Comparison of ENCODE assay signal across 8 cellular contexts in the genomic region with DNA sequence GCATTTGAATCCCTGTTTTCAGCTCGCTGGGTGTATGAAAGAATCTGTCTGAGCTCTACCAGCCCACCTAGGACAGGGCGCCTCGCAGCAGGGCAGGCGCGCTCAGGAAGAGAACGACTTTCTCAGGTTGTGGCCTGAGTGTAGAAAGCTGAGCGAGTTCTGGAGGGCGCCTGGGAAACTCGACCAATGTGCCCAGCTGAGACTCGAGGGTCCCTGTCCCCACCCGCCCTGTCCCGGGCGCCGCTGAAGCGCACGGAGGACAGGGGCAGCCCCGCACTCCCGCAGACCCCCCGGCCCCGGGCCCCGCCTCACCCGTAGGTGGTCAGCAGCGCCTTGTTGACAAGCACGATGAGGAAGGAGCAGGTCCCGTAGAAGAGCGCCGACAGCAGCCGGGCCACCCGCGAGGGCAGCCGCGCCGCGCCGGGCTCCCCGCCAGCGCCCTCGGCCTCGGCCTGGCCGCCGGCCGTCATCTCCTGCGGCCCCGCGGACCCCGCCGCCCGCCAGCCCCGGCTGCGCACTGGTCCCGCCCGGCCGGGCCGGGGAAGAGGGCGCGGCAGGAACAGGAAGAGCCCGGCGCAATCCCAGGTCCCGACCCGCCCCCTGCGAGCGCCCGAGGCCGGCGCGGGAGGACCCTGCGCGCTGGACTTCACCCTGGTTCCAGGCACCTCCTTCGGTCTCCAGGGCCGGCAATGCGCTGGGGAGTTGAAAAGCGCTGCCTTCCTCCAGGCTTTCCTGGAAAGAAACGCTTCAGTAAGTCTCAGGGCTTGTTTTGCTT.
A peak's percentile ranks its signal among the peaks of the same experiment; 100 is the strongest.
DNase-seq lines count a peak whose midpoint lies in the region; ATAC-seq and TF ChIP-seq lines count a peak whose summit lies in the region.

SLC35D2 (minus strand) TSS at position 547 of the 775 bp plus-strand sequence; CDS start at position 470, 77 bp downstream.

- no peak for ATAC-seq in HG03571 (IDR thresholded peaks at IDR 0.05; ENCODE audit: unreplicated experiment)

- H3K9me3 Mint-ChIP-seq in activated naive CD8-positive, alpha-beta T cell (ENCODE audit: low read depth) = no peaks in the 10 kb centered on the region
- no peaks in the 10 kb centered on the region for H3K9me3 Mint-ChIP-seq in nephron

- H3K36me3 Mint-ChIP-seq in activated naive CD8-positive, alpha-beta T cell = peaks cover 5% of the 10 kb centered on the region
- H3K36me3 Mint-ChIP-seq in nephron (ENCODE audit: low read depth) = no peaks in the 10 kb centered on the region

- no peaks in the 10 kb centered on the region for H3K27me3 Mint-ChIP-seq in activated naive CD8-positive, alpha-beta T cell
- peaks cover 9% of the 10 kb centered on the region for H3K27me3 Mint-ChIP-seq in nephron (ENCODE audit: low read depth)

- H3K4me1 Mint-ChIP-seq in activated naive CD8-positive, alpha-beta T cell (ENCODE audit: low read depth) = peaks cover 39% of the 10 kb centered on the region
- peaks cover 15% of the 10 kb centered on the region for H3K4me1 Mint-ChIP-seq in nephron

- peak; percentile 16 to 44 for DNase-seq in SHP77 (lab: John Stamatoyannopoulos, UW)
- DNase-seq in SHP77 treated with DMSO at 0.1 percent for 48 hours (lab: John Stamatoyannopoulos, UW) = no peak
- peak; percentile 78 for DNase-seq in LoVo (ENCODE audit: low spot score)
- DNase-seq in germinal center (ENCODE audit: low spot score) = peak; percentile 27
- no peak for DNase-seq in SKM-1 (lab: John Stamatoyannopoulos, UW; ENCODE audit: unreplicated experiment)

- no peak for TF ChIP-seq CTCF in nephron (IDR thresholded peaks at IDR 0.05; ENCODE audit: unreplicated experiment in 3 of 3)

- peak within 1 kb of the TSS; percentile 89 for H3K4me3 Mint-ChIP-seq in activated naive CD8-positive, alpha-beta T cell
- peak within 1 kb of the TSS; percentile 86 to 93 (median 91) for H3K4me3 Mint-ChIP-seq in nephron

- H3K27ac Mint-ChIP-seq in activated naive CD8-positive, alpha-beta T cell = peak within 1 kb of the TSS; percentile 82
- peak within 1 kb of the TSS; percentile 72 to 90 (median 84) for H3K27ac Mint-ChIP-seq in nephron

Comparison
In these comparisons a context has a peak if more than half of its experiments do, and no peak if none do; other contexts are left out.
1. DNase-seq: peak in SHP77 (2 of 2), LoVo (single experiment) and germinal center (single experiment); none in SHP77 treated with DMSO at 0.1 percent for 48 hours (single experiment) and SKM-1 (single experiment).